ENCODE assay signal across 1 cellular context in the genomic region with DNA sequence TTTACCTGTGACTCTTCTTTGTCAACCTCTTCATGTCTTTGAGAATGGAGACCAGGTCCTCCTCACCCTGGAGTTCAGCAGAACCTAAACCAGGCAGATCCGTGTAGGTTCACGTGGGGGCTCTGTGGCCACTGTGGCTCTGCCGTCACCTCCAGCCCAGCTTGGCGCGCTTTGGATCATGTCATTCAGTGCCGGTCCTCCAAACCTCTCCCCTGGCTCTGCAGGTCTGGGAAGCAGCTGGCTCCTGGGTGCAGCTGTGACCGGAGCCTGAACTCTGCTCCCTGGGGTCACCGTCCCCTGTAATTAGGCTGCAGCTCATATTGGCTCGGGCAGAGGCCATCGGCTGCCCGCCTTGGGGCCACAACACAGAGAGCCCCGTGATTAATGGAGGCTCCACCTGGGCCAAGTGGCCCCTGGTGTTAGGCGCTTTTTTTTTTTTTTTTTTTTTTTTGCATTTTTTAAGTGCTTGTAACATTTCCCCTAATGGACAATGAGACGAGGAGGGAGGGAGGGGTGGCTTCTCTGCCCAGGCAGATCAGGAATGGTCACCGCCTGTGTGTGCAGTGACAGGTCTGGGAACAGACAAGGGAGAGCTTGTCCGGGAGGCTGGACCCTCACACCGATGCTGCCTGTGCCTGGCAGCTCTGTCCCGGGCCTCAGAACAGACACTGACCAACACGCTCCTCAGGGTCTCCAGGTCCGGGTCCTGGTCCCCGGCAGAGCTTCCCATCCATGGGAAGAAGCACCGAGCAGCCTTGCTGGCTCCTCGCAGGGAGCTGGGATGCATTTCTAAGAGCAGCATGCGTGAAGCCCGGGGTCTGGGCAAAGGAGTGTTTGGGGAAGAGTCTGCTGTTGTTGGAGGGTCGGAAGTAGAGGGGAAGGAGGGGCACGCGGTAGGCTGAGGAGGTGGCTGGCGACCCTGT.
TF ChIP-seq lines count a peak whose summit lies in the region.

No MANE protein-coding gene starts in this region.

TF ChIP-seq in K562, 482 proteins besides CTCF, POLR2A, EP300 and RAD21 (continued from another document):
- TF ChIP-seq, protein P1, sequence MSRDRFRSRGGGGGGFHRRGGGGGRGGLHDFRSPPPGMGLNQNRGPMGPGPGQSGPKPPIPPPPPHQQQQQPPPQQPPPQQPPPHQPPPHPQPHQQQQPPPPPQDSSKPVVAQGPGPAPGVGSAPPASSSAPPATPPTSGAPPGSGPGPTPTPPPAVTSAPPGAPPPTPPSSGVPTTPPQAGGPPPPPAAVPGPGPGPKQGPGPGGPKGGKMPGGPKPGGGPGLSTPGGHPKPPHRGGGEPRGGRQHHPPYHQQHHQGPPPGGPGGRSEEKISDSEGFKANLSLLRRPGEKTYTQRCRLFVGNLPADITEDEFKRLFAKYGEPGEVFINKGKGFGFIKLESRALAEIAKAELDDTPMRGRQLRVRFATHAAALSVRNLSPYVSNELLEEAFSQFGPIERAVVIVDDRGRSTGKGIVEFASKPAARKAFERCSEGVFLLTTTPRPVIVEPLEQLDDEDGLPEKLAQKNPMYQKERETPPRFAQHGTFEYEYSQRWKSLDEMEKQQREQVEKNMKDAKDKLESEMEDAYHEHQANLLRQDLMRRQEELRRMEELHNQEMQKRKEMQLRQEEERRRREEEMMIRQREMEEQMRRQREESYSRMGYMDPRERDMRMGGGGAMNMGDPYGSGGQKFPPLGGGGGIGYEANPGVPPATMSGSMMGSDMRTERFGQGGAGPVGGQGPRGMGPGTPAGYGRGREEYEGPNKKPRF (IDR thresholded peaks at IDR 0.05; ENCODE audit: low read depth, low read length): no peak
- TF ChIP-seq RBM39 (optimal IDR thresholded peaks at IDR 0.05; ENCODE audit: low read depth, low read length) (no peak), POLR2AphosphoS5 (IDR thresholded peaks at IDR 0.05; ENCODE audit: control insufficient read depth, insufficient read depth, low read depth, low read length) (no peak), IRF2 (CRISPR knock-in tag; IDR thresholded peaks at IDR 0.05) (no peak)
- TF ChIP-seq, protein P2, sequence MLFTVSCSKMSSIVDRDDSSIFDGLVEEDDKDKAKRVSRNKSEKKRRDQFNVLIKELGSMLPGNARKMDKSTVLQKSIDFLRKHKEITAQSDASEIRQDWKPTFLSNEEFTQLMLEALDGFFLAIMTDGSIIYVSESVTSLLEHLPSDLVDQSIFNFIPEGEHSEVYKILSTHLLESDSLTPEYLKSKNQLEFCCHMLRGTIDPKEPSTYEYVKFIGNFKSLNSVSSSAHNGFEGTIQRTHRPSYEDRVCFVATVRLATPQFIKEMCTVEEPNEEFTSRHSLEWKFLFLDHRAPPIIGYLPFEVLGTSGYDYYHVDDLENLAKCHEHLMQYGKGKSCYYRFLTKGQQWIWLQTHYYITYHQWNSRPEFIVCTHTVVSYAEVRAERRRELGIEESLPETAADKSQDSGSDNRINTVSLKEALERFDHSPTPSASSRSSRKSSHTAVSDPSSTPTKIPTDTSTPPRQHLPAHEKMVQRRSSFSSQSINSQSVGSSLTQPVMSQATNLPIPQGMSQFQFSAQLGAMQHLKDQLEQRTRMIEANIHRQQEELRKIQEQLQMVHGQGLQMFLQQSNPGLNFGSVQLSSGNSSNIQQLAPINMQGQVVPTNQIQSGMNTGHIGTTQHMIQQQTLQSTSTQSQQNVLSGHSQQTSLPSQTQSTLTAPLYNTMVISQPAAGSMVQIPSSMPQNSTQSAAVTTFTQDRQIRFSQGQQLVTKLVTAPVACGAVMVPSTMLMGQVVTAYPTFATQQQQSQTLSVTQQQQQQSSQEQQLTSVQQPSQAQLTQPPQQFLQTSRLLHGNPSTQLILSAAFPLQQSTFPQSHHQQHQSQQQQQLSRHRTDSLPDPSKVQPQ (CRISPR knock-in tag; IDR thresholded peaks at IDR 0.05; ENCODE audit: borderline replicate concordance): no peak
